In genomic region chr20:517221-517620, GRCh38 we compare ENCODE assay signal across 27 cellular contexts. TPM values are rescaled to one million over a fixed set of nuclear protein-coding genes. Genes with fewer than 3 reads are reported as not detected.
DNase-seq lines count a peak whose midpoint lies in the region; FAIRE-seq and TF ChIP-seq lines count a peak whose summit lies in the region.
"Had no signal": no experiment of that assay in that cellular context is flagged by ENCODE, and none has a peak within 500 bp of the region (broad histone marks: within the 10 kb centered on the region; RNA-seq: fewer than 3 reads in every experiment).

No MANE protein-coding gene starts in this region.

- H2BK12ac ChIP-seq in mesenchymal stem cell (ENCODE audit: low read length in 2 of 2), result no peak overlapping the region

- no peak overlapping the region for H2AFZ ChIP-seq in astrocyte (ENCODE audit: low read depth, low read length)
- no peak overlapping the region for H2AFZ ChIP-seq in mesenchymal stem cell (ENCODE audit: low read depth, low read length)

- 47% methylated on average over 1 of the region's 2 CpGs for WGBS in mesenchymal stem cell

- H3K9ac ChIP-seq in astrocyte (ENCODE audit: low read length) (no peak overlapping the region), mesenchymal stem cell (ENCODE audit: low read length) (no peak overlapping the region)

- no peaks in the 10 kb centered on the region for H3K27me3 Mint-ChIP-seq in astrocyte (ENCODE audit: low read depth, unreplicated experiment)
- H3K27me3 Mint-ChIP-seq: naive B cell; stimulated activated naive CD8-positive, alpha-beta T cell treated with anti-CD3 and anti-CD28 coated beads, Interleukin-15, amount 100 ng/mL, for 72 hours; T-helper 17 cell had no signal

- no peaks in the 10 kb centered on the region for H3K79me1 ChIP-seq in mesenchymal stem cell (replicated peaks; ENCODE audit: low read length, poor library complexity, severe bottlenecking)

- H2BK120ac ChIP-seq in mesenchymal stem cell (ENCODE audit: low read depth, low read length), result no peak overlapping the region

- intact Hi-C loops in posterior vena cava (cut with DNase I), result no loop called here
- intact Hi-C loops in dorsolateral prefrontal cortex (cut with DNase I), result no loop called here

- no peaks in the 10 kb centered on the region for H3K9me3 Mint-ChIP-seq in astrocyte (ENCODE audit: unreplicated experiment)

- H3K18ac ChIP-seq in mesenchymal stem cell (ENCODE audit: low read depth in 1 of 2, low read length in 2 of 2), result no peak overlapping the region

- H3K27me3 ChIP-seq in astrocyte (ENCODE audit: insufficient read depth, low read length), result no peaks in the 10 kb centered on the region
- H3K27me3 ChIP-seq in mesenchymal stem cell (ENCODE audit: control insufficient read depth in 1 of 2, insufficient read depth in 1 of 2, low read length in 2 of 2), result no peaks in the 10 kb centered on the region
- H3K27me3 ChIP-seq in dorsolateral prefrontal cortex, result no peaks in the 10 kb centered on the region
- H3K27me3 ChIP-seq: adrenal gland, brain microvascular endothelial cell, neutrophil, uterus had no signal

- no peak overlapping the region for H4K91ac ChIP-seq in mesenchymal stem cell (ENCODE audit: low read length)

- H4K20me1 ChIP-seq in astrocyte (ENCODE audit: insufficient read depth, low read length), result peaks cover 88% of the 10 kb centered on the region

- H3K4me1 ChIP-seq in astrocyte (ENCODE audit: insufficient read depth, low read length), result no peaks in the 10 kb centered on the region
- H3K4me1 ChIP-seq in mesenchymal stem cell (ENCODE audit: control insufficient read depth, insufficient read depth, low read depth, low read length), result no peaks in the 10 kb centered on the region
- H3K4me1 ChIP-seq: uterus had no signal

- H3K14ac ChIP-seq in mesenchymal stem cell (ENCODE audit: low read length in 2 of 2), result no peak overlapping the region

- H3K4me3 Mint-ChIP-seq in astrocyte (ENCODE audit: unreplicated experiment), result no peak overlapping the region
- H3K4me3 Mint-ChIP-seq: activated T-cell treated with anti-CD3 and anti-CD28 coated beads, Interleukin-2, amount 50 U/mL, for 72 hours; mesothelial cell of epicardium; stimulated activated naive CD8-positive, alpha-beta T cell treated with anti-CD3 and anti-CD28 coated beads, Interleukin-15, amount 100 ng/mL, for 72 hours; T-helper 17 cell had no signal

- DNase-seq in AG10803 (ENCODE audit: low read depth) (peak; percentile 43), GM18507 (ENCODE audit: extremely low spot score, insufficient read length, low read depth) (no peak), astrocyte (ENCODE audit: low read depth) (peak; percentile 46), mesenchymal stem cell (peak; percentile 10), RCC 7860 (ENCODE audit: low spot score) (no peak), NCI-H2081 (lab: John Stamatoyannopoulos, UW) (no peak), posterior vena cava (ENCODE audit: low spot score) (no peak), dorsolateral prefrontal cortex (no peak)
- DNase-seq: activated naive CD4-positive, alpha-beta T cell; activated T-cell treated with anti-CD3 and anti-CD28 coated beads, Interleukin-2, amount 50 U/mL, for 72 hours; adrenal gland; brain microvascular endothelial cell; naive B cell; NCI-H1048; NCI-H1694 treated with DMSO at 0.1 percent for 48 hours; NCI-H2171 treated with DMSO at 0.1 percent for 48 hours; NCI-H524 treated with DMSO at 0.1 percent for 48 hours; OCI-M1; psoas muscle; stimulated activated CD4-positive, alpha-beta T cell treated with anti-CD3 and anti-CD28 coated beads, Interleukin-12 subunit alpha, Interleukin-12 subunit beta, amount 100 ng/mL, for 4 hours; stimulated activated CD4-positive, alpha-beta T cell treated with anti-CD3 and anti-CD28 coated beads, Interleukin-2, amount 100 ng/mL, for 48 hours; stimulated activated naive CD8-positive, alpha-beta T cell treated with anti-CD3 and anti-CD28 coated beads, Interleukin-15, amount 100 ng/mL, for 72 hours; T-helper 17 cell; uterus had no signal

- H3K4ac ChIP-seq in mesenchymal stem cell (ENCODE audit: low read depth in 1 of 2, low read length in 2 of 2), result no peak overlapping the region

- peaks cover 97% of the 10 kb centered on the region for H3K79me2 ChIP-seq in astrocyte (ENCODE audit: insufficient read depth, low read length)

- H2BK5ac ChIP-seq in mesenchymal stem cell (ENCODE audit: low read depth, low read length, poor library complexity, severe bottlenecking), result no peak overlapping the region

- H3K36me3 ChIP-seq in astrocyte (ENCODE audit: insufficient read depth, low read length) (peaks cover 9% of the 10 kb centered on the region), mesenchymal stem cell (ENCODE audit: control insufficient read depth in 1 of 2, insufficient read depth in 2 of 2, low read depth in 1 of 2, low read length in 2 of 2) (peaks cover 6 to 26% of the 10 kb centered on the region in 2 experiments)
- H3K36me3 ChIP-seq: adrenal gland, brain microvascular endothelial cell, uterus had no signal

- H3K9me3 ChIP-seq in astrocyte (ENCODE audit: insufficient read depth, low read depth, low read length) (no peaks in the 10 kb centered on the region), mesenchymal stem cell (ENCODE audit: control insufficient read depth, low read length) (peaks cover 14% of the 10 kb centered on the region)

- peaks cover 23% of the 10 kb centered on the region for H3K36me3 Mint-ChIP-seq in astrocyte (ENCODE audit: low read depth, unreplicated experiment)

- no peak overlapping the region for H2BK15ac ChIP-seq in mesenchymal stem cell (ENCODE audit: low read depth, poor library complexity, severe bottlenecking)

- FAIRE-seq in GM18507 (lab: Jason Lieb, UNC) (peak; percentile 18), astrocyte (lab: Jason Lieb, UNC) (peak; percentile 39), RCC 7860 (lab: Jason Lieb, UNC) (no peak)
- FAIRE-seq: TTC549 had no signal

- H3K27ac ChIP-seq in astrocyte (ENCODE audit: low read depth, low read length) (no peak overlapping the region), mesenchymal stem cell (ENCODE audit: low read length, poor library complexity, severe bottlenecking) (no peak overlapping the region), dorsolateral prefrontal cortex (no peak overlapping the region)
- H3K27ac ChIP-seq: adrenal gland, brain microvascular endothelial cell, neutrophil, psoas muscle, uterus had no signal

- H2AK5ac ChIP-seq in mesenchymal stem cell (ENCODE audit: low read length, severe bottlenecking), result no peak overlapping the region

- no peak overlapping the region for H3K23ac ChIP-seq in mesenchymal stem cell (ENCODE audit: low read length in 2 of 2)

- H3K4me1 Mint-ChIP-seq in astrocyte (ENCODE audit: low read depth, unreplicated experiment), result peaks cover 63% of the 10 kb centered on the region

- no peak overlapping the region for H4K8ac ChIP-seq in mesenchymal stem cell (ENCODE audit: low read length)

- no peak for TF ChIP-seq CTCF in AG10803 (conservative IDR thresholded peaks at IDR 0.05; ENCODE audit: low read length)
- TF ChIP-seq CTCF in astrocyte (IDR thresholded peaks at IDR 0.05; ENCODE audit: insufficient read depth, low read depth, low read length), result no peak
- no peak for TF ChIP-seq CTCF in dorsolateral prefrontal cortex (IDR thresholded peaks at IDR 0.05 in 54 of 56, conservative IDR thresholded peaks at IDR 0.05 in 2 of 56; ENCODE audit: low read depth in 1 of 56, partially characterized antibody in 56 of 56)

- no peak overlapping the region for H3K4me2 ChIP-seq in astrocyte (ENCODE audit: low read length)
- no peak overlapping the region for H3K4me2 ChIP-seq in mesenchymal stem cell (ENCODE audit: low read length, poor library complexity, severe bottlenecking)

- H3K4me3 ChIP-seq in AG10803 (ENCODE audit: low read length), result no peak overlapping the region
- H3K4me3 ChIP-seq in astrocyte (ENCODE audit: insufficient read depth, low read depth, low read length), result no peak overlapping the region
- H3K4me3 ChIP-seq in mesenchymal stem cell (ENCODE audit: insufficient read depth in 1 of 2, low read depth in 1 of 2, low read length in 2 of 2), result no peak overlapping the region
- no peak overlapping the region for H3K4me3 ChIP-seq in dorsolateral prefrontal cortex
- H3K4me3 ChIP-seq: adrenal gland, psoas muscle, uterus had no signal

- peak overlapping the region; percentile 11 for H3K27ac Mint-ChIP-seq in astrocyte (ENCODE audit: unreplicated experiment)
- H3K27ac Mint-ChIP-seq: activated T-cell treated with anti-CD3 and anti-CD28 coated beads, Interleukin-2, amount 50 U/mL, for 72 hours; stimulated activated naive CD8-positive, alpha-beta T cell treated with anti-CD3 and anti-CD28 coated beads, Interleukin-15, amount 100 ng/mL, for 72 hours had no signal

RNA-seq across cellular contexts. Expression of gene CSNK2A1, which starts 26.4 kb away (rescaled TPM):
- total RNA-seq in astrocyte (226 and 237 TPM in 2 replicates), posterior vena cava (10 to 100 TPM; 71.4 to 74.8 TPM), dorsolateral prefrontal cortex (100 to 1,000 TPM in 117 of 120 experiments, 10 to 100 TPM in 3; 89.8 to 145 (median 121) TPM)
- 101 TPM for polyA plus RNA-seq in mesenchymal stem cell (2013, experiment 1 of 2)
- 99.4 TPM for polyA plus RNA-seq in mesenchymal stem cell (2013, experiment 2 of 2)

RNA-seq across cellular contexts. Expression of gene TBC1D20, which starts 54.9 kb away (rescaled TPM):
- 40.6 and 44.8 TPM in 2 replicates for total RNA-seq in astrocyte
- 34.7 TPM for polyA plus RNA-seq in mesenchymal stem cell (2013, experiment 1 of 2)
- polyA plus RNA-seq in mesenchymal stem cell (2013, experiment 2 of 2), result 36.0 TPM
- 10 to 100 TPM; 28.7 to 33.0 TPM for total RNA-seq in posterior vena cava
- total RNA-seq in dorsolateral prefrontal cortex, result 10 to 100 TPM; 29.0 to 51.1 (median 39.1) TPM

Comparison
In these comparisons a context has a peak if more than half of its experiments do, and no peak if none do; other contexts are left out.
1. DNase-seq: peak in AG10803 (single experiment), astrocyte (single experiment) and mesenchymal stem cell (single experiment); none in GM18507 (single experiment), RCC 7860 (single experiment), NCI-H2081 (0 of 2), posterior vena cava (single experiment) and dorsolateral prefrontal cortex (0 of 10).